In genomic region chr5:175254155-175254554, GRCh38 we compare ENCODE assay signal across 13 cellular contexts.
DNase-seq lines count a peak whose midpoint lies in the region; TF ChIP-seq lines count a peak whose summit lies in the region.
"Had no signal": no experiment of that assay in that cellular context is flagged by ENCODE, and none has a peak within 500 bp of the region (broad histone marks: within the 10 kb centered on the region; RNA-seq: fewer than 3 reads in every experiment).

No MANE protein-coding gene starts in this region.

- no peak overlapping the region for H2BK15ac ChIP-seq in mesenchymal stem cell (ENCODE audit: low read depth, poor library complexity, severe bottlenecking)

- H4K91ac ChIP-seq in mesenchymal stem cell (ENCODE audit: low read length), result no peak overlapping the region

- H3K27ac ChIP-seq in dorsolateral prefrontal cortex, result peak overlapping the region in 58 of 59 donors; percentile 7 to 92 (median 78)
- no peak overlapping the region for H3K27ac ChIP-seq in mesenchymal stem cell (ENCODE audit: low read length, poor library complexity, severe bottlenecking)

- no peaks in the 10 kb centered on the region for H3K36me3 Mint-ChIP-seq in nephron progenitor cell (ENCODE audit: low read depth)
- H3K36me3 Mint-ChIP-seq: activated CD4-positive, alpha-beta memory T cell treated with anti-CD3 and anti-CD28 coated beads for 36 hours had no signal

- H3K4me2 ChIP-seq in mesenchymal stem cell (ENCODE audit: low read length, poor library complexity, severe bottlenecking), result no peak overlapping the region

- H3K27me3 Mint-ChIP-seq in nephron progenitor cell (ENCODE audit: low read depth, poor library complexity), result peaks cover 21% of the 10 kb centered on the region

- no peaks in the 10 kb centered on the region for H3K79me1 ChIP-seq in mesenchymal stem cell (replicated peaks; ENCODE audit: low read length, poor library complexity, severe bottlenecking)

- no peaks in the 10 kb centered on the region for H3K27me3 ChIP-seq in dorsolateral prefrontal cortex
- H3K27me3 ChIP-seq in mesenchymal stem cell (ENCODE audit: control insufficient read depth in 1 of 2, insufficient read depth in 1 of 2, low read length in 2 of 2), result no peaks in the 10 kb centered on the region

- H4K8ac ChIP-seq in mesenchymal stem cell (ENCODE audit: low read length), result no peak overlapping the region

- H3K4me3 Mint-ChIP-seq in nephron progenitor cell, result no peak overlapping the region
- H3K4me3 Mint-ChIP-seq: activated CD4-positive, alpha-beta memory T cell treated with anti-CD3 and anti-CD28 coated beads for 36 hours had no signal

- H3K9ac ChIP-seq in mesenchymal stem cell (ENCODE audit: low read length), result peak overlapping the region; percentile 67

- WGBS in mesenchymal stem cell, result no CpG with 5 or more reads among the region's 1 CpG

- no peak overlapping the region for H3K18ac ChIP-seq in mesenchymal stem cell (ENCODE audit: low read depth in 1 of 2, low read length in 2 of 2)

- H3K23ac ChIP-seq in mesenchymal stem cell (ENCODE audit: low read length in 2 of 2), result no peak overlapping the region

- no peak overlapping the region for H3K14ac ChIP-seq in mesenchymal stem cell (ENCODE audit: low read length in 2 of 2)

- no peaks in the 10 kb centered on the region for H3K9me3 ChIP-seq in mesenchymal stem cell (ENCODE audit: control insufficient read depth, low read length)

- peaks cover 4% of the 10 kb centered on the region for H3K4me1 Mint-ChIP-seq in nephron progenitor cell

- H2BK5ac ChIP-seq in mesenchymal stem cell (ENCODE audit: low read depth, low read length, poor library complexity, severe bottlenecking), result no peak overlapping the region

- no peak overlapping the region for H2AFZ ChIP-seq in mesenchymal stem cell (ENCODE audit: low read depth, low read length)

- intact Hi-C loops in dorsolateral prefrontal cortex (cut with DNase I), result no loop called here

- H3K36me3 ChIP-seq in mesenchymal stem cell (ENCODE audit: control insufficient read depth in 1 of 2, insufficient read depth in 2 of 2, low read depth in 1 of 2, low read length in 2 of 2), result no peaks in the 10 kb centered on the region

- H2BK120ac ChIP-seq in mesenchymal stem cell (ENCODE audit: low read depth, low read length), result no peak overlapping the region

- TF ChIP-seq CTCF in dorsolateral prefrontal cortex (IDR thresholded peaks at IDR 0.05 in 54 of 56, conservative IDR thresholded peaks at IDR 0.05 in 2 of 56; ENCODE audit: low read depth in 1 of 56, partially characterized antibody in 56 of 56), result no peak
- TF ChIP-seq CTCF in nephron progenitor cell (IDR thresholded peaks at IDR 0.05), result no peak

- no peak overlapping the region for H3K4ac ChIP-seq in mesenchymal stem cell (ENCODE audit: low read depth in 1 of 2, low read length in 2 of 2)

- peak; percentile 50 for DNase-seq in RPMI7951 (ENCODE audit: low read depth)
- peak in 1 of 10 donors; percentile 14 for DNase-seq in dorsolateral prefrontal cortex
- DNase-seq in mesenchymal stem cell, result no peak
- peak; percentile 60 for DNase-seq in ureter (ENCODE audit: low spot score)
- no peak for DNase-seq in 8988T
- no peak for DNase-seq in NCI-H2107 (lab: John Stamatoyannopoulos, UW)
- no peak for DNase-seq in nephron progenitor cell
- DNase-seq: activated CD4-positive, alpha-beta memory T cell treated with anti-CD3 and anti-CD28 coated beads for 36 hours; activated naive CD4-positive, alpha-beta T cell; hippocampal formation; NCI-H1092 treated with DMSO at 0.1 percent for 48 hours; NCI-H524 had no signal

- no peaks in the 10 kb centered on the region for H3K4me1 ChIP-seq in mesenchymal stem cell (ENCODE audit: control insufficient read depth, insufficient read depth, low read depth, low read length)

- H2AK5ac ChIP-seq in mesenchymal stem cell (ENCODE audit: low read length, severe bottlenecking), result no peak overlapping the region

- no peak overlapping the region for H3K4me3 ChIP-seq in dorsolateral prefrontal cortex
- H3K4me3 ChIP-seq in mesenchymal stem cell (ENCODE audit: insufficient read depth in 1 of 2, low read depth in 1 of 2, low read length in 2 of 2), result peak overlapping the region in 1 of 2 experiments; percentile 61
- H3K4me3 ChIP-seq: GM12878 had no signal

- H3K9me3 Mint-ChIP-seq in nephron progenitor cell, result no peaks in the 10 kb centered on the region
- H3K9me3 Mint-ChIP-seq: activated CD4-positive, alpha-beta memory T cell treated with anti-CD3 and anti-CD28 coated beads for 36 hours had no signal

- H2BK12ac ChIP-seq in mesenchymal stem cell (ENCODE audit: low read length in 2 of 2), result no peak overlapping the region

- no peak overlapping the region for H3K27ac Mint-ChIP-seq in nephron progenitor cell
- H3K27ac Mint-ChIP-seq: activated CD4-positive, alpha-beta memory T cell treated with anti-CD3 and anti-CD28 coated beads for 36 hours had no signal

Comparison
In these comparisons a context has a peak if more than half of its experiments do, and no peak if none do; other contexts are left out.
1. DNase-seq: peak in RPMI7951 (single experiment) and ureter (single experiment); none in mesenchymal stem cell (single experiment), 8988T (single experiment), NCI-H2107 (single experiment) and nephron progenitor cell (single experiment).